Comparison of ENCODE assay signal across 10 cellular contexts in genomic region chr10:119189811-119190282, GRCh38. TPM values are rescaled to one million over a fixed set of nuclear protein-coding genes. Genes with fewer than 3 reads are reported as not detected.
DNase-seq lines count a peak whose midpoint lies in the region; ATAC-seq and TF ChIP-seq lines count a peak whose summit lies in the region.
"Had no signal": no experiment of that assay in that cellular context is flagged by ENCODE, and none has a peak within 500 bp of the region (broad histone marks: within the 10 kb centered on the region; RNA-seq: fewer than 3 reads in every experiment).

No MANE protein-coding gene starts in this region.

- BruUV-seq in Caco-2 (replicated peaks; lab: Mats Ljungman, UMichigan): no TSS peak

- H3K4me1 ChIP-seq in Caco-2: peaks cover 20% of the 10 kb centered on the region; the same call in 1 of the 2 replicates
- no peaks in the 10 kb centered on the region for H3K4me1 ChIP-seq in prostate gland (replicated peaks)

- H3K4me3 Mint-ChIP-seq in Caco-2 (ENCODE audit: unreplicated experiment) (no peak overlapping the region), endothelial cell (ENCODE audit: unreplicated experiment) (no peak overlapping the region)
- H3K4me3 Mint-ChIP-seq in activated CD8-positive, alpha-beta T cell treated with anti-CD3 and anti-CD28 coated beads, Interleukin-2, amount 10 ng/mL, durations not matched to agents 7 days and 5 days: peak overlapping the region; percentile 3
- H3K4me3 Mint-ChIP-seq: nephron had no signal

- H3K27me3 ChIP-seq in Caco-2 (replicated peaks; ENCODE audit: control insufficient read depth, insufficient read depth, low read length) (no peaks in the 10 kb centered on the region), prostate gland (replicated peaks; ENCODE audit: insufficient read depth) (no peaks in the 10 kb centered on the region)
- H3K27me3 ChIP-seq: suprapubic skin had no signal

- POLR2A ChIA-PET in Caco-2 (lab: Charles Lee): no interaction called here
- POLR2A ChIA-PET in activated CD8-positive, alpha-beta T cell treated with anti-CD3 and anti-CD28 coated beads, Interleukin-2, amount 10 ng/mL, durations not matched to agents 7 days and 5 days (lab: Charles Lee): interaction anchor here (0.8 to 1.5 kb wide), 6 partner anchors 17 to 352 kb away, joined by 3 to 7 read pairs (median 3); partner anchors contain the start of genes DENND10, EIF3A, GRK5 and RGS10

- no peak for TF ChIP-seq POLR2A in prostate gland (IDR thresholded peaks at IDR 0.05)

- H3K36me3 Mint-ChIP-seq in Caco-2 (ENCODE audit: insufficient read depth, unreplicated experiment): peaks cover 8% of the 10 kb centered on the region
- no peaks in the 10 kb centered on the region for H3K36me3 Mint-ChIP-seq in activated CD8-positive, alpha-beta T cell treated with anti-CD3 and anti-CD28 coated beads, Interleukin-2, amount 10 ng/mL, durations not matched to agents 7 days and 5 days (ENCODE audit: low read depth)
- no peaks in the 10 kb centered on the region for H3K36me3 Mint-ChIP-seq in endothelial cell (ENCODE audit: low read depth, unreplicated experiment)

- TF ChIP-seq CTCF in Caco-2 (IDR thresholded peaks at IDR 0.05; ENCODE audit: insufficient read depth in 1 of 2, low read depth in 1 of 2, low read length in 1 of 2, severe bottlenecking in 1 of 2, unreplicated experiment in 1 of 2) (no peak), endothelial cell (IDR thresholded peaks at IDR 0.05; ENCODE audit: unreplicated experiment) (no peak), prostate gland (IDR thresholded peaks at IDR 0.05) (no peak)

- H3K36me3 ChIP-seq in Caco-2 (ENCODE audit: control insufficient read depth, insufficient read depth, low read length) (no peaks in the 10 kb centered on the region), prostate gland (no peaks in the 10 kb centered on the region)
- H3K36me3 ChIP-seq: suprapubic skin had no signal

- intact Hi-C loops in Caco-2 (cut with micrococcal nuclease; ENCODE audit: unreplicated experiment): no loop called here
- intact Hi-C loops in prostate gland (cut with DNase I): no loop called here

- peak overlapping the region; percentile 55 for H3K27ac Mint-ChIP-seq in Caco-2 (ENCODE audit: unreplicated experiment)
- no peak overlapping the region for H3K27ac Mint-ChIP-seq in activated CD8-positive, alpha-beta T cell treated with anti-CD3 and anti-CD28 coated beads, Interleukin-2, amount 10 ng/mL, durations not matched to agents 7 days and 5 days
- H3K27ac Mint-ChIP-seq in endothelial cell (ENCODE audit: unreplicated experiment): no peak overlapping the region
- H3K27ac Mint-ChIP-seq: nephron had no signal

- no peak overlapping the region for H3K27ac ChIP-seq in prostate gland
- H3K27ac ChIP-seq: suprapubic skin had no signal

- DNase-seq in Caco-2: no peak
- DNase-seq in activated CD8-positive, alpha-beta T cell treated with anti-CD3 and anti-CD28 coated beads, Interleukin-2, amount 10 ng/mL, durations not matched to agents 7 days and 5 days: peak; percentile 40
- DNase-seq in medulla oblongata (ENCODE audit: extremely low spot score): peak; percentile 80
- no peak for DNase-seq in NCI-H526 treated with DMSO at 0.1 percent for 48 hours (lab: John Stamatoyannopoulos, UW)
- no peak for DNase-seq in endothelial cell (ENCODE audit: low spot score)
- no peak for DNase-seq in prostate gland (ENCODE audit: low spot score)
- no peak for DNase-seq in activated gamma-delta T cell (lab: John Stamatoyannopoulos, UW)

- H3K4me1 Mint-ChIP-seq in Caco-2 (ENCODE audit: low read depth, unreplicated experiment) (peaks cover 17% of the 10 kb centered on the region), endothelial cell (ENCODE audit: unreplicated experiment) (peaks cover 9% of the 10 kb centered on the region)
- peaks cover 19% of the 10 kb centered on the region for H3K4me1 Mint-ChIP-seq in activated CD8-positive, alpha-beta T cell treated with anti-CD3 and anti-CD28 coated beads, Interleukin-2, amount 10 ng/mL, durations not matched to agents 7 days and 5 days (ENCODE audit: low read depth)

- H3K4me3 ChIP-seq in Caco-2 (ENCODE audit: low read depth, low read length) (no peak overlapping the region), prostate gland (no peak overlapping the region)
- H3K4me3 ChIP-seq: suprapubic skin had no signal

- CTCF ChIA-PET in Caco-2 (lab: Charles Lee): interaction anchor here (2.0 kb wide), 1 partner anchor 9 kb away, joined by 13 read pairs; no protein-coding TSS in a partner anchor
- CTCF ChIA-PET in activated CD8-positive, alpha-beta T cell treated with anti-CD3 and anti-CD28 coated beads, Interleukin-2, amount 10 ng/mL, durations not matched to agents 7 days and 5 days (lab: Charles Lee): interaction anchor here (0.9 to 3.7 kb wide), 13 partner anchors 9 to 361 kb away, joined by 3 to 42 read pairs (median 4); partner anchors contain the start of genes GRK5 and PRDX3

- H3K9me3 Mint-ChIP-seq in Caco-2 (ENCODE audit: unreplicated experiment) (no peaks in the 10 kb centered on the region), endothelial cell (ENCODE audit: unreplicated experiment) (no peaks in the 10 kb centered on the region)
- H3K9me3 Mint-ChIP-seq in activated CD8-positive, alpha-beta T cell treated with anti-CD3 and anti-CD28 coated beads, Interleukin-2, amount 10 ng/mL, durations not matched to agents 7 days and 5 days (ENCODE audit: insufficient read depth): no peaks in the 10 kb centered on the region
- H3K9me3 Mint-ChIP-seq: nephron had no signal

- WGBS in prostate gland: 70% methylated on average over 3 of the region's 3 CpGs

- H3K9me3 ChIP-seq in Caco-2 (no peaks in the 10 kb centered on the region), prostate gland (no peaks in the 10 kb centered on the region)
- H3K9me3 ChIP-seq: suprapubic skin had no signal

- ATAC-seq in HG03097 (IDR thresholded peaks at IDR 0.05; ENCODE audit: low FRiP score, unreplicated experiment): peak; percentile 64
- peak; percentile 33 for ATAC-seq in activated CD8-positive, alpha-beta T cell treated with anti-CD3 and anti-CD28 coated beads, Interleukin-2, amount 10 ng/mL, durations not matched to agents 7 days and 5 days

- H3K27me3 Mint-ChIP-seq in Caco-2 (ENCODE audit: insufficient read depth, unreplicated experiment) (no peaks in the 10 kb centered on the region), endothelial cell (ENCODE audit: unreplicated experiment) (no peaks in the 10 kb centered on the region)
- no peaks in the 10 kb centered on the region for H3K27me3 Mint-ChIP-seq in activated CD8-positive, alpha-beta T cell treated with anti-CD3 and anti-CD28 coated beads, Interleukin-2, amount 10 ng/mL, durations not matched to agents 7 days and 5 days (ENCODE audit: low read depth)

RNA-seq across cellular contexts. Expression of gene PRDX3, which starts 11.2 kb away (rescaled TPM):
- 213 and 216 TPM in 2 replicates for total RNA-seq in Caco-2 (2022)
- total RNA-seq in activated CD8-positive, alpha-beta T cell treated with anti-CD3 and anti-CD28 coated beads, Interleukin-2, amount 10 ng/mL, durations not matched to agents 7 days and 5 days: 100 to 1,000 TPM; 135 to 136 TPM
- 93.2 TPM for total RNA-seq in endothelial cell (ENCODE audit: unreplicated experiment)
- total RNA-seq in prostate gland: 100 to 1,000 TPM; 123 to 167 TPM

RNA-seq across cellular contexts. Expression of gene GRK5, which starts 17.5 kb away (rescaled TPM):
- 7.7 and 8.9 TPM in 2 replicates for total RNA-seq in Caco-2 (2022)
- 10 to 100 TPM; 16.9 to 17.6 TPM for total RNA-seq in activated CD8-positive, alpha-beta T cell treated with anti-CD3 and anti-CD28 coated beads, Interleukin-2, amount 10 ng/mL, durations not matched to agents 7 days and 5 days
- total RNA-seq in endothelial cell (ENCODE audit: unreplicated experiment): 163 TPM
- total RNA-seq in prostate gland: 10 to 100 TPM in 1 of 2 donors, 1 to 10 TPM in 1; 4.8 to 10.6 TPM

RNA-seq across cellular contexts. Expression of gene SFXN4, which starts 24.3 kb away (rescaled TPM):
- total RNA-seq in Caco-2 (2022) (45.3 and 45.9 TPM in 2 replicates), endothelial cell (ENCODE audit: unreplicated experiment) (19.0 TPM), prostate gland (10 to 100 TPM; 19.7 to 22.7 TPM)
- 10 to 100 TPM; 35.0 to 36.7 TPM for total RNA-seq in activated CD8-positive, alpha-beta T cell treated with anti-CD3 and anti-CD28 coated beads, Interleukin-2, amount 10 ng/mL, durations not matched to agents 7 days and 5 days

Comparison
In these comparisons a context has a peak if more than half of its experiments do, and no peak if none do; other contexts are left out.
1. DNase-seq: peak in activated CD8-positive, alpha-beta T cell treated with anti-CD3 and anti-CD28 coated beads, Interleukin-2, amount 10 ng/mL, durations not matched to agents 7 days and 5 days (single experiment) and medulla oblongata (single experiment); none in Caco-2 (0 of 2), NCI-H526 treated with DMSO at 0.1 percent for 48 hours (single experiment), endothelial cell (single experiment), prostate gland (single experiment) and activated gamma-delta T cell (single experiment).